ENCODE assay signal across 1 cellular context in genomic region chr6:81561071-81561564, GRCh38.
TF ChIP-seq lines count a peak whose summit lies in the region.

No MANE protein-coding gene starts in this region.

TF ChIP-seq in HEK293, 187 proteins besides CTCF, POLR2A, EP300 and RAD21 (continued from another document):
- TF ChIP-seq ZNF518A (tag by site-specific recombination; conservative IDR thresholded peaks at IDR 0.05; ENCODE audit: low read depth) (no peak), PRDM10 (tag by site-specific recombination; IDR thresholded peaks at IDR 0.05) (peak; percentile 68), ZNF837 (tag by site-specific recombination; IDR thresholded peaks at IDR 0.05) (no peak), KLF16 (tag by site-specific recombination; IDR thresholded peaks at IDR 0.05) (no peak), ZNF366 (tag by site-specific recombination; conservative IDR thresholded peaks at IDR 0.05) (no peak), SCRT1 (tag by site-specific recombination; IDR thresholded peaks at IDR 0.05; ENCODE audit: borderline replicate concordance) (peak; percentile 57; the same call in 1 of the 2 replicates), SCRT2 (tag by site-specific recombination; IDR thresholded peaks at IDR 0.05) (peak; percentile 80), OSR2 (tag by site-specific recombination; IDR thresholded peaks at IDR 0.05) (no peak), ZIC2 (tag by site-specific recombination; IDR thresholded peaks at IDR 0.05) (no peak), ZNF280D (tag by site-specific recombination; IDR thresholded peaks at IDR 0.05) (no peak)
